In genomic region chr10:32445740-32446615, GRCh38 we compare ENCODE assay signal across 7 cellular contexts. TPM values are rescaled to one million over a fixed set of nuclear protein-coding genes. Genes with fewer than 3 reads are reported as not detected.
DNase-seq lines count a peak whose midpoint lies in the region; ATAC-seq, FAIRE-seq and TF ChIP-seq lines count a peak whose summit lies in the region.

TSS of gene CCDC7 (plus strand) at chr10:32446140. CDS start at chr10:32451643, 5,503 bp downstream.

- no peaks in the 10 kb centered on the region for H3K9me3 ChIP-seq in astrocyte (ENCODE audit: insufficient read depth, low read depth, low read length)

- H3K9me3 Mint-ChIP-seq in astrocyte (ENCODE audit: unreplicated experiment), result no peaks in the 10 kb centered on the region

- H3K4me3 ChIP-seq in astrocyte (ENCODE audit: insufficient read depth, low read depth, low read length), result peak within 1 kb of the TSS; percentile 77

- H3K36me3 Mint-ChIP-seq in astrocyte (ENCODE audit: low read depth, unreplicated experiment), result no peaks in the 10 kb centered on the region

- H4K20me1 ChIP-seq in astrocyte (ENCODE audit: insufficient read depth, low read length), result no peaks in the 10 kb centered on the region

- peak within 1 kb of the TSS; percentile 99 for H3K27ac Mint-ChIP-seq in astrocyte (ENCODE audit: unreplicated experiment)

- H3K27ac ChIP-seq in astrocyte (ENCODE audit: low read depth, low read length), result peak within 1 kb of the TSS; percentile 95

- H3K4me1 ChIP-seq in astrocyte (ENCODE audit: insufficient read depth, low read length), result peaks cover 6% of the 10 kb centered on the region

- H3K4me2 ChIP-seq in astrocyte (ENCODE audit: low read length), result peak within 1 kb of the TSS; percentile 89

- peak within 1 kb of the TSS; percentile 90 for H2AFZ ChIP-seq in astrocyte (ENCODE audit: low read depth, low read length)

- FAIRE-seq in astrocyte (lab: Jason Lieb, UNC), result peak; percentile 58

- peak; percentile 82 for DNase-seq in NCI-H1694 treated with DMSO at 0.1 percent for 48 hours (lab: John Stamatoyannopoulos, UW)
- peak; percentile 80 for DNase-seq in astrocyte (ENCODE audit: low read depth)
- peak; percentile 76 to 78 for DNase-seq in hippocampal formation (lab: John Stamatoyannopoulos, UW)
- DNase-seq in retina, result peak; percentile 94

- peaks cover 12% of the 10 kb centered on the region for H3K79me2 ChIP-seq in astrocyte (ENCODE audit: insufficient read depth, low read length)

- ATAC-seq in GM18499 (IDR thresholded peaks at IDR 0.05; ENCODE audit: insufficient read depth, unreplicated experiment) (peak; percentile 84), HG02938 (IDR thresholded peaks at IDR 0.05; ENCODE audit: unreplicated experiment) (peak; percentile 88)

- intact Hi-C loops in T-helper 2 cell treated with Interferon-gamma antibody and Interleukin-4, amounts not matched to agents 100 ng/mL and 5 ng/mL, for 36 hours (cut with micrococcal nuclease), result loop anchor here (1.0 to 5.0 kb wide), 6 partner anchors 13 to 691 kb away; partner anchors contain the start of genes ITGB1 and KIF5B

- no peaks in the 10 kb centered on the region for H3K27me3 ChIP-seq in astrocyte (ENCODE audit: insufficient read depth, low read length)

- peak within 1 kb of the TSS; percentile 94 for H3K9ac ChIP-seq in astrocyte (ENCODE audit: low read length)

- no peaks in the 10 kb centered on the region for H3K4me1 Mint-ChIP-seq in astrocyte (ENCODE audit: low read depth, unreplicated experiment)

- no peak for TF ChIP-seq CTCF in astrocyte (IDR thresholded peaks at IDR 0.05; ENCODE audit: insufficient read depth, low read depth, low read length)

- H3K36me3 ChIP-seq in astrocyte (ENCODE audit: insufficient read depth, low read length), result no peaks in the 10 kb centered on the region

- H3K27me3 Mint-ChIP-seq in astrocyte (ENCODE audit: low read depth, unreplicated experiment), result no peaks in the 10 kb centered on the region

- H3K4me3 Mint-ChIP-seq in astrocyte (ENCODE audit: unreplicated experiment), result peak within 1 kb of the TSS; percentile 93

RNA-seq across cellular contexts. Expression of gene CCDC7, which starts in this region (rescaled TPM):
- total RNA-seq in T-helper 2 cell treated with Interferon-gamma antibody and Interleukin-4, amounts not matched to agents 100 ng/mL and 5 ng/mL, for 36 hours, result 20.7 and 20.9 TPM in 2 replicates
- 2.1 and 2.3 TPM in 2 replicates for total RNA-seq in astrocyte

Comparison
In these comparisons a context has a peak if more than half of its experiments do, and no peak if none do; other contexts are left out.
1. Peak in every context shown above with its lines: DNase-seq, ATAC-seq, H3K4me3 ChIP-seq and H3K27ac ChIP-seq.